Comparison of ENCODE assay signal across 8 cellular contexts in the genomic region with DNA sequence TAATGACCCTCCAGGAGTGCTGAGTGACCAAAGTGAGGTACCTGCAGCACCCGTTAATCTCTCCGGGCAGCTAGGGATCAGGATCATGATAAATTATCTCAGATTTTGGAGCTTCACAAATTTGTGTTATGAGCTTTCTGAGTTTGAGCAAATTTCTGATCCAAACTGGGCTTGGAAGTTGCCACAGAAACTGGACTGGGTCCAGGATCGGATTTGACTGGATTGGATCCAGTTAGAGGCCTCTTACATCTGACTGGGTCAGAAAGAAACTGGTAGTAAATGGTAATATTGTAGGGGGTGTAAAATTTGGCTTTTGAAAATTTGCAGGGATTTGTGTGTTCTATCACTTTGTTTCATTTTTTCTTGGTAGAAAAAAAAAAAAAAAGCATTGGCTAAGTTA. TPM values are rescaled to one million over a fixed set of nuclear protein-coding genes. Genes with fewer than 3 reads are reported as not detected.
"Had no signal": no experiment of that assay in that cellular context is flagged by ENCODE, and none has a peak within 500 bp of the region (broad histone marks: within the 10 kb centered on the region; RNA-seq: fewer than 3 reads in every experiment).

No MANE protein-coding gene starts in this region.

- H3K27ac ChIP-seq: HL-60, KMS-11 had no signal

- H3K27ac Mint-ChIP-seq: GM23338, H9, IgD-negative memory B cell had no signal

- DNase-seq: H9, HCEC 1CT, KBM-7 had no signal

- H3K4me1 Mint-ChIP-seq: GM23338, IgD-negative memory B cell had no signal

- ATAC-seq: GM23338 had no signal

- H3K9ac ChIP-seq: KMS-11 had no signal

- H3K4me3 Mint-ChIP-seq: GM23338, H9, IgD-negative memory B cell had no signal

- H3K4me3 ChIP-seq: GM23338 had no signal

RNA-seq across cellular contexts. Expression of a gene that starts 19.7 kb away (rescaled TPM):
- total RNA-seq: HT1080 had no signal
